Comparison of ENCODE assay signal across 1 cellular context in the genomic region with DNA sequence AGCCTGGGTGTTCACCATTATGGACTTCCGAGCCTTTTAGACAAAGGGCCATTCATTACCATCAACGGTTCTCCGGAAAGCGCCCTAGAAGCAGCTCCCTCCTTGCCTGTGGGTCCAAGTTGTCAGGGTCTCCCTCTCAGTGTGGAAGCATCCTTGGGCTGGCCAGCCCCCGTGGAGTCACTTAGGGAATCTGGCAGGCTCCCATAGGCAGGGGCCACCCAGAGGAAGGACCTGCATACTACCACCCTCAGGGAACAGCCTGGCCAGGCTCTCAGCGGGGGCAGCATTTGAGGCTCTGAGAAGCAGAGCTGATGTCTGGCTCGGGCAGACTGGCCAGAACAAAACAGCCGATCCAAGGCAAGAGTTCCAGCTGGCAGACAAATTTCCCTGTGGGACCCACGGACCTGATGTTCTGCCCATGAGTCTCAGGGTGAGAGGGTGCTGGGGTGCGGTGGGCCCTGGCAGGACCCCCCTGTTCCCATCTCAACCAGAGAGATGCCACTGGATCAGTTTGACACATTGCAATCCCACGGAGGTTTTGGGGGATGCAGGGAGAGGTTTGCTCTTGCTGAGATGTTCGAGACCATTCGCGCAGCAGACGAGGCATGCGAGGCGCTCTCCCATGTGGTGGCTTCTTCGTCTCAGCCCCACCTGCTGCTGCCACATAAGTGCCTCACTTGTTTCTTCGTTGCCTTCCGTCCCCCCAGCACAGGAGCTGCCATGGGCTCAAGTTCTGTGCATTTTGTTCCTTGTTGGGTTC.
TF ChIP-seq lines count a peak whose summit lies in the region.

No MANE protein-coding gene starts in this region.

TF ChIP-seq in HepG2, 621 proteins besides CTCF, POLR2A, EP300 and RAD21 (continued from another document):
- TF ChIP-seq, protein P1, sequence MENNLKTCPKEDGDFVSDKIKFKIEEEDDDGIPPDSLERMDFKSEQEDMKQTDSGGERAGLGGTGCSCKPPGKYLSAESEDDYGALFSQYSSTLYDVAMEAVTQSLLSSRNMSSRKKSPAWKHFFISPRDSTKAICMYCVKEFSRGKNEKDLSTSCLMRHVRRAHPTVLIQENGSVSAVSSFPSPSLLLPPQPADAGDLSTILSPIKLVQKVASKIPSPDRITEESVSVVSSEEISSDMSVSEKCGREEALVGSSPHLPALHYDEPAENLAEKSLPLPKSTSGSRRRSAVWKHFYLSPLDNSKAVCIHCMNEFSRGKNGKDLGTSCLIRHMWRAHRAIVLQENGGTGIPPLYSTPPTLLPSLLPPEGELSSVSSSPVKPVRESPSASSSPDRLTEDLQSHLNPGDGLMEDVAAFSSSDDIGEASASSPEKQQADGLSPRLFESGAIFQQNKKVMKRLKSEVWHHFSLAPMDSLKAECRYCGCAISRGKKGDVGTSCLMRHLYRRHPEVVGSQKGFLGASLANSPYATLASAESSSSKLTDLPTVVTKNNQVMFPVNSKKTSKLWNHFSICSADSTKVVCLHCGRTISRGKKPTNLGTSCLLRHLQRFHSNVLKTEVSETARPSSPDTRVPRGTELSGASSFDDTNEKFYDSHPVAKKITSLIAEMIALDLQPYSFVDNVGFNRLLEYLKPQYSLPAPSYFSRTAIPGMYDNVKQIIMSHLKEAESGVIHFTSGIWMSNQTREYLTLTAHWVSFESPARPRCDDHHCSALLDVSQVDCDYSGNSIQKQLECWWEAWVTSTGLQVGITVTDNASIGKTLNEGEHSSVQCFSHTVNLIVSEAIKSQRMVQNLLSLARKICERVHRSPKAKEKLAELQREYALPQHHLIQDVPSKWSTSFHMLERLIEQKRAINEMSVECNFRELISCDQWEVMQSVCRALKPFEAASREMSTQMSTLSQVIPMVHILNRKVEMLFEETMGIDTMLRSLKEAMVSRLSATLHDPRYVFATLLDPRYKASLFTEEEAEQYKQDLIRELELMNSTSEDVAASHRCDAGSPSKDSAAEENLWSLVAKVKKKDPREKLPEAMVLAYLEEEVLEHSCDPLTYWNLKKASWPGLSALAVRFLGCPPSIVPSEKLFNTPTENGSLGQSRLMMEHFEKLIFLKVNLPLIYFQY (CRISPR knock-in tag; IDR thresholded peaks at IDR 0.05; ENCODE audit: borderline replicate concordance): no peak
- TF ChIP-seq, protein P2, sequence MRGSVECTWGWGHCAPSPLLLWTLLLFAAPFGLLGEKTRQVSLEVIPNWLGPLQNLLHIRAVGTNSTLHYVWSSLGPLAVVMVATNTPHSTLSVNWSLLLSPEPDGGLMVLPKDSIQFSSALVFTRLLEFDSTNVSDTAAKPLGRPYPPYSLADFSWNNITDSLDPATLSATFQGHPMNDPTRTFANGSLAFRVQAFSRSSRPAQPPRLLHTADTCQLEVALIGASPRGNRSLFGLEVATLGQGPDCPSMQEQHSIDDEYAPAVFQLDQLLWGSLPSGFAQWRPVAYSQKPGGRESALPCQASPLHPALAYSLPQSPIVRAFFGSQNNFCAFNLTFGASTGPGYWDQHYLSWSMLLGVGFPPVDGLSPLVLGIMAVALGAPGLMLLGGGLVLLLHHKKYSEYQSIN (CRISPR knock-in tag; IDR thresholded peaks at IDR 0.05; ENCODE audit: borderline replicate concordance): no peak
- TF ChIP-seq, protein P3, sequence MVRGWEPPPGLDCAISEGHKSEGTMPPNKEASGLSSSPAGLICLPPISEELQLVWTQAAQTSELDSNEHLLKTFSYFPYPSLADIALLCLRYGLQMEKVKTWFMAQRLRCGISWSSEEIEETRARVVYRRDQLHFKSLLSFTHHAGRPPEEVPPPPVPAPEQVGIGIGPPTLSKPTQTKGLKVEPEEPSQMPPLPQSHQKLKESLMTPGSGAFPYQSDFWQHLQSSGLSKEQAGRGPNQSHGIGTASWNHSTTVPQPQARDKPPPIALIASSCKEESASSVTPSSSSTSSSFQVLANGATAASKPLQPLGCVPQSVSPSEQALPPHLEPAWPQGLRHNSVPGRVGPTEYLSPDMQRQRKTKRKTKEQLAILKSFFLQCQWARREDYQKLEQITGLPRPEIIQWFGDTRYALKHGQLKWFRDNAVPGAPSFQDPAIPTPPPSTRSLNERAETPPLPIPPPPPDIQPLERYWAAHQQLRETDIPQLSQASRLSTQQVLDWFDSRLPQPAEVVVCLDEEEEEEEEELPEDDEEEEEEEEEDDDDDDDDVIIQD (CRISPR knock-in tag; IDR thresholded peaks at IDR 0.05; ENCODE audit: low read depth): no peak
- TF ChIP-seq ZNF335 (CRISPR knock-in tag; IDR thresholded peaks at IDR 0.05) (no peak), ZNF556 (CRISPR knock-in tag; IDR thresholded peaks at IDR 0.05; ENCODE audit: borderline replicate concordance) (no peak), DNMT3B (CRISPR knock-in tag; conservative IDR thresholded peaks at IDR 0.05) (no peak), SOX13 (IDR thresholded peaks at IDR 0.05) (no peak), SOX13 (CRISPR knock-in tag; conservative IDR thresholded peaks at IDR 0.05 in 1 of 2, IDR thresholded peaks at IDR 0.05 in 1 of 2) (no peak), ZNF7 (CRISPR knock-in tag; IDR thresholded peaks at IDR 0.05) (no peak), ZNF615 (CRISPR knock-in tag; IDR thresholded peaks at IDR 0.05; ENCODE audit: borderline replicate concordance) (no peak), FOXP1 (IDR thresholded peaks at IDR 0.05) (no peak), FOXP1 (CRISPR knock-in tag; IDR thresholded peaks at IDR 0.05) (no peak), GFI1 (CRISPR knock-in tag; IDR thresholded peaks at IDR 0.05; ENCODE audit: borderline replicate concordance) (no peak), SRSF9 (IDR thresholded peaks at IDR 0.05; ENCODE audit: borderline replicate concordance, insufficient read depth, low read depth, low read length, poor library complexity, severe bottlenecking) (no peak), BHLHE40 (IDR thresholded peaks at IDR 0.05; ENCODE audit: low read length) (no peak), ZNF781 (CRISPR knock-in tag; IDR thresholded peaks at IDR 0.05; ENCODE audit: borderline replicate concordance, not compliant biosample characterization) (no peak), ZNF460 (CRISPR knock-in tag; IDR thresholded peaks at IDR 0.05; ENCODE audit: borderline replicate concordance) (no peak)
- TF ChIP-seq, protein P4, sequence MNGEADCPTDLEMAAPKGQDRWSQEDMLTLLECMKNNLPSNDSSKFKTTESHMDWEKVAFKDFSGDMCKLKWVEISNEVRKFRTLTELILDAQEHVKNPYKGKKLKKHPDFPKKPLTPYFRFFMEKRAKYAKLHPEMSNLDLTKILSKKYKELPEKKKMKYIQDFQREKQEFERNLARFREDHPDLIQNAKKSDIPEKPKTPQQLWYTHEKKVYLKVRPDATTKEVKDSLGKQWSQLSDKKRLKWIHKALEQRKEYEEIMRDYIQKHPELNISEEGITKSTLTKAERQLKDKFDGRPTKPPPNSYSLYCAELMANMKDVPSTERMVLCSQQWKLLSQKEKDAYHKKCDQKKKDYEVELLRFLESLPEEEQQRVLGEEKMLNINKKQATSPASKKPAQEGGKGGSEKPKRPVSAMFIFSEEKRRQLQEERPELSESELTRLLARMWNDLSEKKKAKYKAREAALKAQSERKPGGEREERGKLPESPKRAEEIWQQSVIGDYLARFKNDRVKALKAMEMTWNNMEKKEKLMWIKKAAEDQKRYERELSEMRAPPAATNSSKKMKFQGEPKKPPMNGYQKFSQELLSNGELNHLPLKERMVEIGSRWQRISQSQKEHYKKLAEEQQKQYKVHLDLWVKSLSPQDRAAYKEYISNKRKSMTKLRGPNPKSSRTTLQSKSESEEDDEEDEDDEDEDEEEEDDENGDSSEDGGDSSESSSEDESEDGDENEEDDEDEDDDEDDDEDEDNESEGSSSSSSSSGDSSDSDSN (CRISPR knock-in tag; IDR thresholded peaks at IDR 0.05): no peak
